ENCODE assay signal across 1 cellular context in genomic region chr3:189908646-189909045, GRCh38.
TF ChIP-seq lines count a peak whose summit lies in the region.

No MANE protein-coding gene starts in this region.

TF ChIP-seq in SK-N-SH treated with all-trans-retinoic acid at 6 μM for 48 hours, 23 proteins besides CTCF, POLR2A, EP300 and RAD21 (continued from another document):
- no peak for TF ChIP-seq TOX (CRISPR knock-in tag; IDR thresholded peaks at IDR 0.05; ENCODE audit: borderline replicate concordance)
